ENCODE assay signal across 9 cellular contexts in the genomic region with DNA sequence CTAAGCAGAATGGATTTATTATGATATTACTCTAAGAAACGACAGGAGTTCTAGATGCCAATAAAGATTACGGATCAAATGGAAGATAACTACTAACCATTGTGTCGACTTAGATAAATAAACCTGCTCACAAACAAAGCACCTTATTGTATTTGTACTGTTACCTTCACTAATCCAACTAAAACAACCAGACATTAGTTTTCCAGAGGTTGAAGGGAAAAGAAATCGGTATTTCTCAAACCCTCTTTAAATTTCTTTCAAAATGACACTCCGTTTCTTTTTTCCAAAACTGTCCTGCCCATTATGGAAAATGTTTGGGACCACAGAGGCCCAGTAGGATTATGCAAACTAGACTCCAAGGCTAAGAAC. TPM values are rescaled to one million over a fixed set of nuclear protein-coding genes. Genes with fewer than 3 reads are reported as not detected.
DNase-seq lines count a peak whose midpoint lies in the region; FAIRE-seq and TF ChIP-seq lines count a peak whose summit lies in the region.
"Had no signal": no experiment of that assay in that cellular context is flagged by ENCODE, and none has a peak within 500 bp of the region (broad histone marks: within the 10 kb centered on the region; RNA-seq: fewer than 3 reads in every experiment).

No MANE protein-coding gene starts in this region.

- intact Hi-C loops in cardiac septum (cut with DNase I), result no loop called here

- H3K36me3 ChIP-seq in cardiac muscle cell (no peaks in the 10 kb centered on the region), astrocyte (ENCODE audit: insufficient read depth, low read length) (no peaks in the 10 kb centered on the region), mucosa of rectum (ENCODE audit: control insufficient read depth in 2 of 2, insufficient read depth in 2 of 2, low read length in 2 of 2) (no peaks in the 10 kb centered on the region)
- H3K36me3 ChIP-seq: thoracic aorta had no signal

- H3K27ac Mint-ChIP-seq in astrocyte (ENCODE audit: unreplicated experiment) (peak overlapping the region; percentile 36), type B pancreatic cell (peak overlapping the region; percentile 94)

- no peak for FAIRE-seq in astrocyte (lab: Jason Lieb, UNC)

- H3K4me1 Mint-ChIP-seq in astrocyte (ENCODE audit: low read depth, unreplicated experiment) (peaks cover 24% of the 10 kb centered on the region), type B pancreatic cell (ENCODE audit: unreplicated experiment) (peaks cover 30% of the 10 kb centered on the region)

- H3K36me3 Mint-ChIP-seq in astrocyte (ENCODE audit: low read depth, unreplicated experiment), result no peaks in the 10 kb centered on the region
- peaks cover 3% of the 10 kb centered on the region for H3K36me3 Mint-ChIP-seq in type B pancreatic cell

- TF ChIP-seq CTCF in cardiac muscle cell (IDR thresholded peaks at IDR 0.05; ENCODE audit: low read depth, low read length), result no peak
- TF ChIP-seq CTCF in astrocyte (IDR thresholded peaks at IDR 0.05; ENCODE audit: insufficient read depth, low read depth, low read length), result no peak
- no peak for TF ChIP-seq CTCF in type B pancreatic cell (conservative IDR thresholded peaks at IDR 0.05)

- no peaks in the 10 kb centered on the region for H3K9me3 Mint-ChIP-seq in astrocyte (ENCODE audit: unreplicated experiment)
- H3K9me3 Mint-ChIP-seq in type B pancreatic cell, result no peaks in the 10 kb centered on the region

- H3K27me3 Mint-ChIP-seq in astrocyte (ENCODE audit: low read depth, unreplicated experiment) (peaks cover 7% of the 10 kb centered on the region), type B pancreatic cell (peaks cover 17% of the 10 kb centered on the region)

- peaks cover 2% of the 10 kb centered on the region for H3K27me3 ChIP-seq in cardiac muscle cell
- H3K27me3 ChIP-seq in astrocyte (ENCODE audit: insufficient read depth, low read length), result no peaks in the 10 kb centered on the region
- H3K27me3 ChIP-seq in mucosa of rectum (ENCODE audit: control insufficient read depth in 2 of 2, insufficient read depth in 2 of 2, low read length in 2 of 2), result no peaks in the 10 kb centered on the region

- H3K27ac ChIP-seq in cardiac muscle cell (no peak overlapping the region), astrocyte (ENCODE audit: low read depth, low read length) (no peak overlapping the region), mucosa of rectum (ENCODE audit: low read depth in 2 of 2, low read length in 2 of 2) (peak overlapping the region; percentile 61 to 89)
- H3K27ac ChIP-seq: thoracic aorta had no signal

- peak overlapping the region; percentile 81 for H3K4me3 ChIP-seq in cardiac muscle cell
- H3K4me3 ChIP-seq in astrocyte (ENCODE audit: insufficient read depth, low read depth, low read length), result peak overlapping the region; percentile 87
- H3K4me3 ChIP-seq in mucosa of rectum (ENCODE audit: low read length in 2 of 2), result peak overlapping the region; percentile 94 to 96

- H3K9me3 ChIP-seq in cardiac muscle cell (ENCODE audit: low read depth) (no peaks in the 10 kb centered on the region), astrocyte (ENCODE audit: insufficient read depth, low read depth, low read length) (no peaks in the 10 kb centered on the region), mucosa of rectum (ENCODE audit: control insufficient read depth in 2 of 2, low read length in 2 of 2) (no peaks in the 10 kb centered on the region)
- H3K9me3 ChIP-seq: thoracic aorta had no signal

- H2AFZ ChIP-seq in astrocyte (ENCODE audit: low read depth, low read length), result no peak overlapping the region

- H3K4me2 ChIP-seq in astrocyte (ENCODE audit: low read length), result peak overlapping the region; percentile 98

- H3K9ac ChIP-seq in astrocyte (ENCODE audit: low read length), result peak overlapping the region; percentile 84
- peak overlapping the region in 1 of 2 donors; percentile 87 for H3K9ac ChIP-seq in mucosa of rectum (ENCODE audit: low read depth in 1 of 2, low read length in 2 of 2)

- H3K4me3 Mint-ChIP-seq in astrocyte (ENCODE audit: unreplicated experiment), result peak overlapping the region; percentile 89
- peak overlapping the region; percentile 95 for H3K4me3 Mint-ChIP-seq in type B pancreatic cell

- H3K4me1 ChIP-seq in cardiac muscle cell (ENCODE audit: low read depth) (peaks cover 12% of the 10 kb centered on the region), astrocyte (ENCODE audit: insufficient read depth, low read length) (peaks cover 18% of the 10 kb centered on the region), mucosa of rectum (ENCODE audit: control insufficient read depth in 2 of 2, insufficient read depth in 2 of 2, low read length in 2 of 2) (peaks cover 8 to 13% of the 10 kb centered on the region in 2 donors)

- H3K79me2 ChIP-seq in astrocyte (ENCODE audit: insufficient read depth, low read length), result peaks cover 18% of the 10 kb centered on the region

- H4K20me1 ChIP-seq in astrocyte (ENCODE audit: insufficient read depth, low read length), result peaks cover 7% of the 10 kb centered on the region

- DNase-seq in cardiac muscle cell (ENCODE audit: low read depth in 1 of 2, low spot score in 1 of 2), result no peak
- no peak for DNase-seq in cardiac septum (ENCODE audit: low spot score)
- no peak for DNase-seq in astrocyte (ENCODE audit: low read depth)
- no peak for DNase-seq in type B pancreatic cell (ENCODE audit: extremely low spot score, unreplicated experiment)
- DNase-seq in AG08395 (ENCODE audit: low spot score), result no peak
- no peak for DNase-seq in stimulated activated CD4-positive, alpha-beta T cell treated with anti-CD3 and anti-CD28 coated beads, Interleukin-4, amount 100 ng/mL, for 1 hour
- DNase-seq in germinal center (ENCODE audit: low spot score), result no peak

RNA-seq across cellular contexts. Expression of a gene that starts 2.8 kb away (rescaled TPM):
- 44.6 and 58.3 TPM in 2 replicates for total RNA-seq in cardiac muscle cell
- 40.0 and 51.5 TPM in 2 replicates for polyA plus RNA-seq in cardiac muscle cell
- total RNA-seq in cardiac septum, result 13.3 TPM
- total RNA-seq in astrocyte, result 35.1 and 41.6 TPM in 2 replicates
- total RNA-seq in type B pancreatic cell (ENCODE audit: low replicate concordance), result 44.2 and 50.0 TPM in 2 replicates

Comparison
In these comparisons a context has a peak if more than half of its experiments do, and no peak if none do; other contexts are left out.
1. H3K27ac ChIP-seq: peak in mucosa of rectum (2 of 2); none in cardiac muscle cell (single experiment) and astrocyte (single experiment).
2. Peak in every context shown above with its lines, with median percentiles within 50 percentile points of each other: H3K4me3 ChIP-seq.